1 cellular context compared by ENCODE assay signal in genomic region chr2:195646424-195646823, GRCh38.
TF ChIP-seq lines count a peak whose summit lies in the region.

No MANE protein-coding gene starts in this region.

TF ChIP-seq in HepG2, 621 proteins besides CTCF, POLR2A, EP300 and RAD21:
- TF ChIP-seq, protein P1, sequence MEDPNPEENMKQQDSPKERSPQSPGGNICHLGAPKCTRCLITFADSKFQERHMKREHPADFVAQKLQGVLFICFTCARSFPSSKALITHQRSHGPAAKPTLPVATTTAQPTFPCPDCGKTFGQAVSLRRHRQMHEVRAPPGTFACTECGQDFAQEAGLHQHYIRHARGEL (CRISPR knock-in tag; IDR thresholded peaks at IDR 0.05) = no peak
- TF ChIP-seq IRF2 (CRISPR knock-in tag; IDR thresholded peaks at IDR 0.05) (no peak), SMC3 (IDR thresholded peaks at IDR 0.05; ENCODE audit: low read length) (no peak), KMT2B (CRISPR knock-in tag; IDR thresholded peaks at IDR 0.05) (no peak), ZNF629 (CRISPR knock-in tag; conservative IDR thresholded peaks at IDR 0.05) (no peak), ZBTB7B (CRISPR knock-in tag; IDR thresholded peaks at IDR 0.05) (no peak), ZNF451 (CRISPR knock-in tag; IDR thresholded peaks at IDR 0.05) (no peak), IKZF4 (CRISPR knock-in tag; IDR thresholded peaks at IDR 0.05; ENCODE audit: borderline replicate concordance, low read depth, not compliant biosample characterization) (no peak), ZNF224 (CRISPR knock-in tag; IDR thresholded peaks at IDR 0.05) (no peak), DDIT3 (CRISPR knock-in tag; IDR thresholded peaks at IDR 0.05) (no peak), ZBTB26 (CRISPR knock-in tag; IDR thresholded peaks at IDR 0.05; ENCODE audit: borderline replicate concordance) (no peak), HOMEZ (CRISPR knock-in tag; IDR thresholded peaks at IDR 0.05; ENCODE audit: low read depth) (no peak), ZSCAN9 (CRISPR knock-in tag; IDR thresholded peaks at IDR 0.05; ENCODE audit: borderline replicate concordance) (no peak), JARID2 (CRISPR knock-in tag; IDR thresholded peaks at IDR 0.05; ENCODE audit: insufficient replicate concordance) (no peak), BORCS8-MEF2B (CRISPR knock-in tag; IDR thresholded peaks at IDR 0.05) (no peak), RFXAP (CRISPR knock-in tag; IDR thresholded peaks at IDR 0.05; ENCODE audit: borderline replicate concordance) (no peak)
- TF ChIP-seq, protein P2, sequence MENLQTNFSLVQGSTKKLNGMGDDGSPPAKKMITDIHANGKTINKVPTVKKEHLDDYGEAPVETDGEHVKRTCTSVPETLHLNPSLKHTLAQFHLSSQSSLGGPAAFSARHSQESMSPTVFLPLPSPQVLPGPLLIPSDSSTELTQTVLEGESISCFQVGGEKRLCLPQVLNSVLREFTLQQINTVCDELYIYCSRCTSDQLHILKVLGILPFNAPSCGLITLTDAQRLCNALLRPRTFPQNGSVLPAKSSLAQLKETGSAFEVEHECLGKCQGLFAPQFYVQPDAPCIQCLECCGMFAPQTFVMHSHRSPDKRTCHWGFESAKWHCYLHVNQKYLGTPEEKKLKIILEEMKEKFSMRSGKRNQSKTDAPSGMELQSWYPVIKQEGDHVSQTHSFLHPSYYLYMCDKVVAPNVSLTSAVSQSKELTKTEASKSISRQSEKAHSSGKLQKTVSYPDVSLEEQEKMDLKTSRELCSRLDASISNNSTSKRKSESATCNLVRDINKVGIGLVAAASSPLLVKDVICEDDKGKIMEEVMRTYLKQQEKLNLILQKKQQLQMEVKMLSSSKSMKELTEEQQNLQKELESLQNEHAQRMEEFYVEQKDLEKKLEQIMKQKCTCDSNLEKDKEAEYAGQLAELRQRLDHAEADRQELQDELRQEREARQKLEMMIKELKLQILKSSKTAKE (CRISPR knock-in tag; IDR thresholded peaks at IDR 0.05; ENCODE audit: borderline replicate concordance) = no peak
- TF ChIP-seq, protein P3, sequence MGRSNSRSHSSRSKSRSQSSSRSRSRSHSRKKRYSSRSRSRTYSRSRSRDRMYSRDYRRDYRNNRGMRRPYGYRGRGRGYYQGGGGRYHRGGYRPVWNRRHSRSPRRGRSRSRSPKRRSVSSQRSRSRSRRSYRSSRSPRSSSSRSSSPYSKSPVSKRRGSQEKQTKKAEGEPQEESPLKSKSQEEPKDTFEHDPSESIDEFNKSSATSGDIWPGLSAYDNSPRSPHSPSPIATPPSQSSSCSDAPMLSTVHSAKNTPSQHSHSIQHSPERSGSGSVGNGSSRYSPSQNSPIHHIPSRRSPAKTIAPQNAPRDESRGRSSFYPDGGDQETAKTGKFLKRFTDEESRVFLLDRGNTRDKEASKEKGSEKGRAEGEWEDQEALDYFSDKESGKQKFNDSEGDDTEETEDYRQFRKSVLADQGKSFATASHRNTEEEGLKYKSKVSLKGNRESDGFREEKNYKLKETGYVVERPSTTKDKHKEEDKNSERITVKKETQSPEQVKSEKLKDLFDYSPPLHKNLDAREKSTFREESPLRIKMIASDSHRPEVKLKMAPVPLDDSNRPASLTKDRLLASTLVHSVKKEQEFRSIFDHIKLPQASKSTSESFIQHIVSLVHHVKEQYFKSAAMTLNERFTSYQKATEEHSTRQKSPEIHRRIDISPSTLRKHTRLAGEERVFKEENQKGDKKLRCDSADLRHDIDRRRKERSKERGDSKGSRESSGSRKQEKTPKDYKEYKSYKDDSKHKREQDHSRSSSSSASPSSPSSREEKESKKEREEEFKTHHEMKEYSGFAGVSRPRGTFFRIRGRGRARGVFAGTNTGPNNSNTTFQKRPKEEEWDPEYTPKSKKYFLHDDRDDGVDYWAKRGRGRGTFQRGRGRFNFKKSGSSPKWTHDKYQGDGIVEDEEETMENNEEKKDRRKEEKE (IDR thresholded peaks at IDR 0.05) = no peak
- TF ChIP-seq, protein P4, sequence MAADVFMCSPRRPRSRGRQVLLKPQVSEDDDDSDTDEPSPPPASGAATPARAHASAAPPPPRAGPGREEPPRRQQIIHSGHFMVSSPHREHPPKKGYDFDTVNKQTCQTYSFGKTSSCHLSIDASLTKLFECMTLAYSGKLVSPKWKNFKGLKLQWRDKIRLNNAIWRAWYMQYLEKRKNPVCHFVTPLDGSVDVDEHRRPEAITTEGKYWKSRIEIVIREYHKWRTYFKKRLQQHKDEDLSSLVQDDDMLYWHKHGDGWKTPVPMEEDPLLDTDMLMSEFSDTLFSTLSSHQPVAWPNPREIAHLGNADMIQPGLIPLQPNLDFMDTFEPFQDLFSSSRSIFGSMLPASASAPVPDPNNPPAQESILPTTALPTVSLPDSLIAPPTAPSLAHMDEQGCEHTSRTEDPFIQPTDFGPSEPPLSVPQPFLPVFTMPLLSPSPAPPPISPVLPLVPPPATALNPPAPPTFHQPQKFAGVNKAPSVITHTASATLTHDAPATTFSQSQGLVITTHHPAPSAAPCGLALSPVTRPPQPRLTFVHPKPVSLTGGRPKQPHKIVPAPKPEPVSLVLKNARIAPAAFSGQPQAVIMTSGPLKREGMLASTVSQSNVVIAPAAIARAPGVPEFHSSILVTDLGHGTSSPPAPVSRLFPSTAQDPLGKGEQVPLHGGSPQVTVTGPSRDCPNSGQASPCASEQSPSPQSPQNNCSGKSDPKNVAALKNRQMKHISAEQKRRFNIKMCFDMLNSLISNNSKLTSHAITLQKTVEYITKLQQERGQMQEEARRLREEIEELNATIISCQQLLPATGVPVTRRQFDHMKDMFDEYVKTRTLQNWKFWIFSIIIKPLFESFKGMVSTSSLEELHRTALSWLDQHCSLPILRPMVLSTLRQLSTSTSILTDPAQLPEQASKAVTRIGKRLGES (CRISPR knock-in tag; IDR thresholded peaks at IDR 0.05; ENCODE audit: borderline replicate concordance) = no peak
- TF ChIP-seq, protein P5, sequence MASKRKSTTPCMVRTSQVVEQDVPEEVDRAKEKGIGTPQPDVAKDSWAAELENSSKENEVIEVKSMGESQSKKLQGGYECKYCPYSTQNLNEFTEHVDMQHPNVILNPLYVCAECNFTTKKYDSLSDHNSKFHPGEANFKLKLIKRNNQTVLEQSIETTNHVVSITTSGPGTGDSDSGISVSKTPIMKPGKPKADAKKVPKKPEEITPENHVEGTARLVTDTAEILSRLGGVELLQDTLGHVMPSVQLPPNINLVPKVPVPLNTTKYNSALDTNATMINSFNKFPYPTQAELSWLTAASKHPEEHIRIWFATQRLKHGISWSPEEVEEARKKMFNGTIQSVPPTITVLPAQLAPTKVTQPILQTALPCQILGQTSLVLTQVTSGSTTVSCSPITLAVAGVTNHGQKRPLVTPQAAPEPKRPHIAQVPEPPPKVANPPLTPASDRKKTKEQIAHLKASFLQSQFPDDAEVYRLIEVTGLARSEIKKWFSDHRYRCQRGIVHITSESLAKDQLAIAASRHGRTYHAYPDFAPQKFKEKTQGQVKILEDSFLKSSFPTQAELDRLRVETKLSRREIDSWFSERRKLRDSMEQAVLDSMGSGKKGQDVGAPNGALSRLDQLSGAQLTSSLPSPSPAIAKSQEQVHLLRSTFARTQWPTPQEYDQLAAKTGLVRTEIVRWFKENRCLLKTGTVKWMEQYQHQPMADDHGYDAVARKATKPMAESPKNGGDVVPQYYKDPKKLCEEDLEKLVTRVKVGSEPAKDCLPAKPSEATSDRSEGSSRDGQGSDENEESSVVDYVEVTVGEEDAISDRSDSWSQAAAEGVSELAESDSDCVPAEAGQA (IDR thresholded peaks at IDR 0.05; ENCODE audit: low read depth) = no peak
- TF ChIP-seq, protein P5 (CRISPR knock-in tag; IDR thresholded peaks at IDR 0.05; ENCODE audit: borderline replicate concordance) = no peak
TF ChIP-seq in HepG2: peak in this region for 0.
